ENCODE assay signal across 23 cellular contexts in the genomic region with DNA sequence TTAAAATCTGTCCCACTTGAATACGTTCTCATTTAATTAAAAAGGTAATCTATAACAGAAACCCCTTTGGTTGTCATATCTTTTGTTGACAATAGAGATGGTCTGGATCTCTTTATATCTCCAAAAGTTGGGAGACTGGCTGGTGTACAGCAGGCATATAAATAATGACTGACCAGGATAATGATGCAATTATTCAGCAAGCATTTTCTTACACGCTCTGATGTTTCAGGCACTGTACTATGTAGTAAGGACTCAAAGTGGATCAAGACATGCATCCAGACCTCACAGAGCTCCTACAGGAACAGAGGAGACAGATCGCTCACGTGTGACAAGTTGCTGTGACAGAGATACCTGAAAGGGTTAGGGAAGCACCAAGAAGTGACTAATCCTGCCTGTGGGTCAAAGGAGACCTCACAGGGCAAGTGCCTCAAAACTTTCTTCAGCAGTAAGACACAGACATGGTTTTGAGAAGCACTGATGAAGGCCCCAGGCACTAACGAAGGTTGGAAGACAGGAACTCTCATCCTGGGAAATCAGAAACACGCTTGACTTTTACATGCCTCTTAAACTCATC. TPM values are rescaled to one million over a fixed set of nuclear protein-coding genes. Genes with fewer than 3 reads are reported as not detected.
"Had no signal": no experiment of that assay in that cellular context is flagged by ENCODE, and none has a peak within 500 bp of the region (broad histone marks: within the 10 kb centered on the region; RNA-seq: fewer than 3 reads in every experiment).

No MANE protein-coding gene starts in this region.

- H3K27me3 ChIP-seq: foreskin keratinocyte, stomach, testis, upper lobe of left lung had no signal

- H3K4me1 Mint-ChIP-seq: brain; central memory CD8-positive, alpha-beta T cell; nephron had no signal

- H3K27ac ChIP-seq: foreskin keratinocyte, prostate gland, stomach, testis had no signal

- H3K4me1 ChIP-seq: foreskin keratinocyte, prostate gland, stomach, testis, upper lobe of left lung had no signal

- H3K9me3 ChIP-seq: prostate gland, stomach, testis, upper lobe of left lung had no signal

- H3K27me3 Mint-ChIP-seq: brain; central memory CD8-positive, alpha-beta T cell had no signal

- H3K4me3 Mint-ChIP-seq: activated T-helper 1 cell treated with anti-CD3 and anti-CD28 coated beads, Interleukin-12 subunit alpha, Interleukin-12 subunit beta, Interleukin-2, Interleukin-4 antibody, amounts not matched to agents 30 ng/mL and 10 ng/mL and 1 ng/mL, durations not matched to agents 14 hours and 24 hours and 36 hours; brain; central memory CD8-positive, alpha-beta T cell; nephron; T-helper 2 cell treated with Interferon-gamma antibody and Interleukin-4, amounts not matched to agents 5 μg/mL and 100 μg/mL, for 36 hours had no signal

- H3K9me3 Mint-ChIP-seq: activated T-helper 1 cell treated with anti-CD3 and anti-CD28 coated beads, Interleukin-12 subunit alpha, Interleukin-12 subunit beta, Interleukin-2, Interleukin-4 antibody, amounts not matched to agents 30 ng/mL and 10 ng/mL and 1 ng/mL, durations not matched to agents 14 hours and 24 hours and 36 hours; brain; central memory CD8-positive, alpha-beta T cell; nephron; T-helper 2 cell treated with Interferon-gamma antibody and Interleukin-4, amounts not matched to agents 5 μg/mL and 100 μg/mL, for 36 hours had no signal

- ATAC-seq: foreskin keratinocyte, right cardiac atrium had no signal

- H3K4me3 ChIP-seq: prostate gland, stomach, testis, upper lobe of left lung had no signal

- H3K27ac Mint-ChIP-seq: activated T-helper 1 cell treated with anti-CD3 and anti-CD28 coated beads, Interleukin-12 subunit alpha, Interleukin-12 subunit beta, Interleukin-2, Interleukin-4 antibody, amounts not matched to agents 30 ng/mL and 10 ng/mL and 1 ng/mL, durations not matched to agents 14 hours and 24 hours and 36 hours; brain; nephron; T-helper 2 cell treated with Interferon-gamma antibody and Interleukin-4, amounts not matched to agents 5 μg/mL and 100 μg/mL, for 36 hours had no signal

- DNase-seq: activated CD4-positive, alpha-beta T cell treated with anti-CD3 and anti-CD28 coated beads, Interleukin-2, amount 50 U/mL, for 4 hours; activated naive CD4-positive, alpha-beta T cell treated with Interleukin-2 at 50 U/mL for 16 hours; cortex of kidney; effector memory CD4-positive, alpha-beta T cell; foreskin keratinocyte; glutamatergic neuron; mesendoderm; small intestine; stimulated activated CD4-positive, alpha-beta T cell treated with anti-CD3 and anti-CD28 coated beads, Interleukin-4, amount 100 ng/mL, for 24 hours; stomach; SW 1271; testis had no signal

RNA-seq across cellular contexts. Expression of a gene that starts 26.0 kb away (rescaled TPM):
- total RNA-seq: activated T-helper 1 cell treated with anti-CD3 and anti-CD28 coated beads, Interleukin-12 subunit alpha, Interleukin-12 subunit beta, Interleukin-2, Interleukin-4 antibody, amounts not matched to agents 30 ng/mL and 10 ng/mL and 1 ng/mL, durations not matched to agents 14 hours and 24 hours and 36 hours; liver; omental fat pad; SK-MEL-5 had no signal
- polyA plus RNA-seq: liver had no signal
